Comparison of ENCODE assay signal across 1 cellular context in the genomic region with DNA sequence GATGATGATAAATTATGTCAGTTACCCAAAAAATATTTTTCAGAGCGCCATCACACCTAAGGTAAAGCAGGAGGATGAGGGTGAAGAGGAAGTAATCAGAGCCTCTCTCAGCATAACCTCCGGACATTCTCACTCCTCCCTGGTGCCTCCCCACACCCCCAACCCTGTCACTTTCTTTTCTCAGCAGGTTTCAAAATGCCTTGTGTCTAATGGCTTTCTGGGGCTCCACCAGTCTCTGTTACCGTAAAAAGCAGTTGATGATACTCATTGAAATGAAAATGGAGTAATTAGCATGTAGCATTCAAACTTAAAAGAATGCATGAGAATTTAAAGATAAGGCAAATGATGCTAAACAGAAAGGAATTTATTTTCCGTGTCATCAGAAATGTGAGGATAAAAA.
TF ChIP-seq lines count a peak whose summit lies in the region.

No MANE protein-coding gene starts in this region.

TF ChIP-seq in WTC11, 78 proteins besides CTCF, POLR2A, EP300 and RAD21 (continued from another document):
- TF ChIP-seq MXD4 (CRISPR knock-in tag; IDR thresholded peaks at IDR 0.05; ENCODE audit: borderline replicate concordance), result no peak
- no peak for TF ChIP-seq ZNF532 (CRISPR knock-in tag; IDR thresholded peaks at IDR 0.05; ENCODE audit: borderline replicate concordance)
- no peak for TF ChIP-seq CREB1 (CRISPR knock-in tag; IDR thresholded peaks at IDR 0.05)
- no peak for TF ChIP-seq FOXJ3 (CRISPR knock-in tag; IDR thresholded peaks at IDR 0.05; ENCODE audit: borderline replicate concordance)
- TF ChIP-seq ESRRA (CRISPR knock-in tag; IDR thresholded peaks at IDR 0.05; ENCODE audit: borderline replicate concordance), result no peak
- TF ChIP-seq GABPB1 (CRISPR knock-in tag; IDR thresholded peaks at IDR 0.05), result no peak
- TF ChIP-seq, protein P1, sequence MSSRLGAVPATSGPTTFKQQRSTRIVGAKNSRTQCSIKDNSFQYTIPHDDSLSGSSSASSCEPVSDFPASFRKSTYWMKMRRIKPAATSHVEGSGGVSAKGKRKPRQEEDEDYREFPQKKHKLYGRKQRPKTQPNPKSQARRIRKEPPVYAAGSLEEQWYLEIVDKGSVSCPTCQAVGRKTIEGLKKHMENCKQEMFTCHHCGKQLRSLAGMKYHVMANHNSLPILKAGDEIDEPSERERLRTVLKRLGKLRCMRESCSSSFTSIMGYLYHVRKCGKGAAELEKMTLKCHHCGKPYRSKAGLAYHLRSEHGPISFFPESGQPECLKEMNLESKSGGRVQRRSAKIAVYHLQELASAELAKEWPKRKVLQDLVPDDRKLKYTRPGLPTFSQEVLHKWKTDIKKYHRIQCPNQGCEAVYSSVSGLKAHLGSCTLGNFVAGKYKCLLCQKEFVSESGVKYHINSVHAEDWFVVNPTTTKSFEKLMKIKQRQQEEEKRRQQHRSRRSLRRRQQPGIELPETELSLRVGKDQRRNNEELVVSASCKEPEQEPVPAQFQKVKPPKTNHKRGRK (CRISPR knock-in tag; IDR thresholded peaks at IDR 0.05; ENCODE audit: borderline replicate concordance), result no peak
- no peak for TF ChIP-seq AFF4 (CRISPR knock-in tag; IDR thresholded peaks at IDR 0.05; ENCODE audit: borderline replicate concordance)
- TF ChIP-seq, protein P2, sequence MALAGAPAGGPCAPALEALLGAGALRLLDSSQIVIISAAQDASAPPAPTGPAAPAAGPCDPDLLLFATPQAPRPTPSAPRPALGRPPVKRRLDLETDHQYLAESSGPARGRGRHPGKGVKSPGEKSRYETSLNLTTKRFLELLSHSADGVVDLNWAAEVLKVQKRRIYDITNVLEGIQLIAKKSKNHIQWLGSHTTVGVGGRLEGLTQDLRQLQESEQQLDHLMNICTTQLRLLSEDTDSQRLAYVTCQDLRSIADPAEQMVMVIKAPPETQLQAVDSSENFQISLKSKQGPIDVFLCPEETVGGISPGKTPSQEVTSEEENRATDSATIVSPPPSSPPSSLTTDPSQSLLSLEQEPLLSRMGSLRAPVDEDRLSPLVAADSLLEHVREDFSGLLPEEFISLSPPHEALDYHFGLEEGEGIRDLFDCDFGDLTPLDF (CRISPR knock-in tag; IDR thresholded peaks at IDR 0.05), result no peak
- no peak for TF ChIP-seq FOXK1 (CRISPR knock-in tag; IDR thresholded peaks at IDR 0.05)
